ENCODE assay signal across 16 cellular contexts in genomic region chr2:232448473-232448755, GRCh38. TPM values are rescaled to one million over a fixed set of nuclear protein-coding genes. Genes with fewer than 3 reads are reported as not detected.
DNase-seq lines count a peak whose midpoint lies in the region; ATAC-seq and TF ChIP-seq lines count a peak whose summit lies in the region.
"Not testable (repeated sequence)": the region's sequence is repeated elsewhere in the genome, so short reads cannot be mapped to it uniquely, and the experiment has no call there.
"Had no signal": no experiment of that assay in that cellular context is flagged by ENCODE, and none has a peak within 500 bp of the region (broad histone marks: within the 10 kb centered on the region; RNA-seq: fewer than 3 reads in every experiment).

No MANE protein-coding gene starts in this region.

- ATAC-seq in DND-41 (ENCODE audit: insufficient read depth, low read depth): peak; percentile 11; the same call in 1 of the 3 replicates
- not testable (repeated sequence) for ATAC-seq in activated CD8-positive, alpha-beta T cell treated with anti-CD3 and anti-CD28 coated beads for 36 hours; right lobe of liver

- not testable (repeated sequence) for TF ChIP-seq POLR2A in right lobe of liver (IDR thresholded peaks at IDR 0.05)

- not testable (repeated sequence) for TF ChIP-seq EP300 in neural cell (conservative IDR thresholded peaks at IDR 0.05; ENCODE audit: poor library complexity, severe bottlenecking)

- H3K36me3 Mint-ChIP-seq in activated CD8-positive, alpha-beta T cell treated with anti-CD3 and anti-CD28 coated beads for 36 hours (ENCODE audit: low read depth); endodermal cell (ENCODE audit: low read depth): not testable (repeated sequence)

- H3K27ac Mint-ChIP-seq in activated CD8-positive, alpha-beta T cell treated with anti-CD3 and anti-CD28 coated beads for 36 hours; endodermal cell: not testable (repeated sequence)

- 60 to 75% methylated on average over 1 to 4 of the region's 7 CpGs for WGBS in endodermal cell (ENCODE audit: insufficient coverage in 1 of 2, insufficient read length in 1 of 2), 2 experiments
- 100% methylated on average over 1 of the region's 7 CpGs for WGBS in right lobe of liver (ENCODE audit: insufficient coverage, low coverage, low lambda C conversion rate, missing lambda C conversion rate)
- no CpG with 5 or more reads among the region's 7 CpGs for WGBS in neuronal stem cell (ENCODE audit: extremely low coverage in 2 of 2, insufficient read length in 2 of 2, insufficient replicate concordance in 1 of 2), 2 donors

- peaks cover 20% of the 10 kb centered on the region for H3K4me1 Mint-ChIP-seq in activated CD8-positive, alpha-beta T cell treated with anti-CD3 and anti-CD28 coated beads for 36 hours (ENCODE audit: low read depth)
- not testable (repeated sequence) for H3K4me1 Mint-ChIP-seq in endodermal cell

- not testable (repeated sequence) for H3K9ac ChIP-seq in DND-41 (ENCODE audit: low read depth, low read length); endodermal cell (ENCODE audit: extremely low read depth, low read length, poor library complexity, severe bottlenecking); neuronal stem cell (ENCODE audit: low read depth, low read length, poor library complexity)
- H3K9ac ChIP-seq in neural cell (ENCODE audit: low read length): peak overlapping the region; percentile 47

- H3K14ac ChIP-seq in neuronal stem cell (ENCODE audit: low read length): not testable (repeated sequence)

- H2BK15ac ChIP-seq in neuronal stem cell (ENCODE audit: low read length): not testable (repeated sequence)

- not testable (repeated sequence) for H3K27me3 ChIP-seq in DND-41 (ENCODE audit: insufficient read depth, low read length, poor library complexity); endodermal cell (ENCODE audit: control insufficient read depth, insufficient read depth, low read length, poor library complexity, severe bottlenecking); right lobe of liver; neural cell (ENCODE audit: insufficient read depth, low read depth, low read length)
- peaks cover 0 to 39% (median 0%) of the 10 kb centered on the region in 3 experiments for H3K27me3 ChIP-seq in neuronal stem cell (ENCODE audit: control insufficient read depth in 3 of 3, insufficient read depth in 3 of 3, low read depth in 1 of 3, low read length in 3 of 3)

- H3K4me2 ChIP-seq in DND-41 (ENCODE audit: insufficient read depth, low read length); neural cell (ENCODE audit: low read length); neuronal stem cell (ENCODE audit: insufficient read depth, low read length, poor library complexity, severe bottlenecking): not testable (repeated sequence)

- H2AK5ac ChIP-seq in neuronal stem cell (ENCODE audit: low read depth, low read length): peak overlapping the region; percentile 37

- not testable (repeated sequence) for H3F3A ChIP-seq in neural cell (ENCODE audit: insufficient read depth, low read length, poor library complexity, severe bottlenecking)

- H3K4ac ChIP-seq in neuronal stem cell (ENCODE audit: low read length): not testable (repeated sequence)

- not testable (repeated sequence) for H3K79me1 ChIP-seq in neuronal stem cell (ENCODE audit: low read depth, low read length)

- not testable (repeated sequence) for H3K9me3 Mint-ChIP-seq in activated CD8-positive, alpha-beta T cell treated with anti-CD3 and anti-CD28 coated beads for 36 hours; endodermal cell

- DNase-seq in DND-41 (peak; percentile 22), substantia nigra (lab: John Stamatoyannopoulos, UW) (peak in 1 of 49 donors; percentile 29)
- DNase-seq in Jurkat, Clone E6-1 (ENCODE audit: low read depth, low spot score): peak; percentile 54
- DNase-seq in activated CD8-positive, alpha-beta T cell treated with anti-CD3 and anti-CD28 coated beads for 36 hours: peak; percentile 14
- DNase-seq in endodermal cell; right lobe of liver; neuronal stem cell (ENCODE audit: low spot score): not testable (repeated sequence)

- not testable (repeated sequence) for H3K4me3 ChIP-seq in DND-41 (ENCODE audit: low read depth in 1 of 2, low read length in 2 of 2); Jurkat, Clone E6-1 (ENCODE audit: low read length); endodermal cell (ENCODE audit: low read length); right lobe of liver; neural cell (ENCODE audit: low read length); neuronal stem cell (ENCODE audit: low read length in 2 of 2)

- TF ChIP-seq CTCF in DND-41 (IDR thresholded peaks at IDR 0.05; ENCODE audit: borderline replicate concordance, extremely low read depth, low read length, poor library complexity, severe bottlenecking); activated CD8-positive, alpha-beta T cell treated with anti-CD3 and anti-CD28 coated beads for 36 hours (IDR thresholded peaks at IDR 0.05); endodermal cell (conservative IDR thresholded peaks at IDR 0.05); right lobe of liver (IDR thresholded peaks at IDR 0.05); neural cell (IDR thresholded peaks at IDR 0.05; ENCODE audit: poor library complexity, severe bottlenecking): not testable (repeated sequence)

- not testable (repeated sequence) for H3K9me2 ChIP-seq in neural cell (ENCODE audit: insufficient read depth, low read length)

- H3K36me3 ChIP-seq in DND-41 (ENCODE audit: insufficient read depth, low read length); endodermal cell (ENCODE audit: control insufficient read depth, insufficient read depth, low read length); right lobe of liver; neural cell (ENCODE audit: insufficient read depth, low read length); neuronal stem cell (replicated peaks in 1 of 2; ENCODE audit: control insufficient read depth in 2 of 2, insufficient read depth in 2 of 2, low read length in 2 of 2): not testable (repeated sequence)

- not testable (repeated sequence) for H3K27ac ChIP-seq in DND-41 (ENCODE audit: low read length); neuronal stem cell (replicated peaks; ENCODE audit: low read length)
- H3K27ac ChIP-seq in endodermal cell (ENCODE audit: low read depth, low read length): peak overlapping the region; percentile 32
- H3K27ac ChIP-seq in right lobe of liver: peak overlapping the region; percentile 86 to 100 (median 99)
- peak overlapping the region; percentile 73 for H3K27ac ChIP-seq in neural cell (ENCODE audit: low read length)
- peak overlapping the region; percentile 74 for H3K27ac ChIP-seq in substantia nigra (ENCODE audit: low read depth, low read length, poor library complexity, severe bottlenecking)

- not testable (repeated sequence) for H3K4me1 ChIP-seq in DND-41 (ENCODE audit: insufficient read depth, low read length); endodermal cell (ENCODE audit: control insufficient read depth, insufficient read depth, low read length)
- H3K4me1 ChIP-seq in right lobe of liver: peaks cover 0 to 29% (median 12%) of the 10 kb centered on the region in 4 donors
- peaks cover 9 to 13% of the 10 kb centered on the region in 2 donors for H3K4me1 ChIP-seq in neuronal stem cell (ENCODE audit: control insufficient read depth in 2 of 2, insufficient read depth in 1 of 2, low read depth in 1 of 2, low read length in 2 of 2)

- H4K20me1 ChIP-seq in DND-41 (ENCODE audit: insufficient read depth, low read length); neural cell (ENCODE audit: insufficient read depth): not testable (repeated sequence)

- H2BK120ac ChIP-seq in neuronal stem cell (ENCODE audit: low read depth, low read length): not testable (repeated sequence)

- intact Hi-C loops in activated CD8-positive, alpha-beta T cell treated with anti-CD3 and anti-CD28 coated beads for 36 hours (cut with micrococcal nuclease): loop anchor here (5.0 kb wide), 2 partner anchors 74 to 111 kb away; partner anchors contain the start of gene PRSS56
- intact Hi-C loops in right lobe of liver (cut with DNase I): not testable (repeated sequence)

- H2BK12ac ChIP-seq in neuronal stem cell (ENCODE audit: low read length): not testable (repeated sequence)

- not testable (repeated sequence) for H3K18ac ChIP-seq in neuronal stem cell (ENCODE audit: low read length)

- H4K8ac ChIP-seq in neuronal stem cell (ENCODE audit: low read depth, low read length): not testable (repeated sequence)

- CTCF ChIA-PET in activated CD8-positive, alpha-beta T cell treated with anti-CD3 and anti-CD28 coated beads for 36 hours (lab: Charles Lee): interaction anchor here (3.0 kb wide), 1 partner anchor 76 kb away, joined by 14 read pairs; no protein-coding TSS in a partner anchor

- H2AFZ ChIP-seq in DND-41 (ENCODE audit: low read depth, low read length): not testable (repeated sequence)
- H2AFZ ChIP-seq in neural cell (ENCODE audit: low read depth, low read length) (peak overlapping the region; percentile 12), neuronal stem cell (ENCODE audit: low read length) (peak overlapping the region; percentile 85)

- POLR2A ChIA-PET in activated CD8-positive, alpha-beta T cell treated with anti-CD3 and anti-CD28 coated beads for 36 hours (lab: Charles Lee): interaction anchor here (0.6 kb wide), 1 partner anchor 836 kb away, joined by 3 read pairs; no protein-coding TSS in a partner anchor

- H3K23ac ChIP-seq in neuronal stem cell (ENCODE audit: low read depth, low read length, poor library complexity): not testable (repeated sequence)

- H4K91ac ChIP-seq in neuronal stem cell (ENCODE audit: low read depth, low read length, poor library complexity): not testable (repeated sequence)

- H2BK5ac ChIP-seq in neuronal stem cell (ENCODE audit: low read length): not testable (repeated sequence)

- H3K9me3 ChIP-seq in DND-41 (ENCODE audit: insufficient read depth, low read length, severe bottlenecking); endodermal cell (ENCODE audit: control insufficient read depth, low read length); right lobe of liver; neural cell (ENCODE audit: low read length); neuronal stem cell (replicated peaks in 1 of 2; ENCODE audit: control insufficient read depth in 2 of 2, insufficient read depth in 1 of 2, low read depth in 1 of 2, low read length in 2 of 2): not testable (repeated sequence)

- not testable (repeated sequence) for H3K27me3 Mint-ChIP-seq in activated CD8-positive, alpha-beta T cell treated with anti-CD3 and anti-CD28 coated beads for 36 hours; endodermal cell (ENCODE audit: insufficient read depth)

- TF ChIP-seq RAD21 in neural cell (conservative IDR thresholded peaks at IDR 0.05): not testable (repeated sequence)

- not testable (repeated sequence) for H3K79me2 ChIP-seq in DND-41 (ENCODE audit: insufficient read depth, low read length); neural cell (replicated peaks; ENCODE audit: insufficient read depth, low read length)

- not testable (repeated sequence) for H3K4me3 Mint-ChIP-seq in activated CD8-positive, alpha-beta T cell treated with anti-CD3 and anti-CD28 coated beads for 36 hours; endodermal cell

RNA-seq across cellular contexts. Expression of gene ALPI, which starts 7.5 kb away (rescaled TPM):
- not detected for polyA plus RNA-seq in Jurkat, Clone E6-1 (2012; ENCODE audit: insufficient read depth, insufficient read length)
- total RNA-seq in activated CD8-positive, alpha-beta T cell treated with anti-CD3 and anti-CD28 coated beads for 36 hours: not detected
- total RNA-seq in endodermal cell (not detected), right lobe of liver (under 1 TPM in 2 of 6 experiments, not detected in 4; 0.19 to 0.25 TPM)
- polyA plus RNA-seq in endodermal cell (2013, experiment 1 of 2): not detected
- polyA plus RNA-seq in endodermal cell (2013, experiment 2 of 2): not detected
- polyA plus RNA-seq in neural cell: not detected in 2 replicates
- not detected in 2 replicates for polyA minus RNA-seq in neural cell
- not detected for polyA plus RNA-seq in neuronal stem cell (2013, experiment 1 of 2)
- not detected for polyA plus RNA-seq in neuronal stem cell (2013, experiment 2 of 2)
- total RNA-seq: A673; Calu3; CD4-positive, alpha-beta memory T cell; G401; GM12878; HT-29 had no signal
- polyA plus RNA-seq: AG04450; CD14-positive monocyte; CD4-positive, alpha-beta memory T cell; GM12878 had no signal

RNA-seq across cellular contexts. Expression of gene ECEL1, which starts 39.2 kb away (rescaled TPM):
- 0.73 TPM for polyA plus RNA-seq in Jurkat, Clone E6-1 (2012; ENCODE audit: insufficient read depth, insufficient read length)
- total RNA-seq in activated CD8-positive, alpha-beta T cell treated with anti-CD3 and anti-CD28 coated beads for 36 hours: under 1 TPM; 0.56 to 0.72 TPM
- total RNA-seq in endodermal cell (1 to 10 TPM; 1.6 to 4.6 TPM), right lobe of liver (1 to 10 TPM in 1 of 6 experiments, under 1 TPM in 3, not detected in 2; 0.22 to 1.3 (median 0.83) TPM)
- polyA plus RNA-seq in endodermal cell (2013, experiment 1 of 2): 16.1 TPM
- 12.0 TPM for polyA plus RNA-seq in endodermal cell (2013, experiment 2 of 2)
- 60.9 and 75.6 TPM in 2 replicates for polyA plus RNA-seq in neural cell
- 43.1 and 46.3 TPM in 2 replicates for polyA minus RNA-seq in neural cell
- polyA plus RNA-seq in neuronal stem cell (2013, experiment 1 of 2): 8.2 TPM
- 7.9 TPM for polyA plus RNA-seq in neuronal stem cell (2013, experiment 2 of 2)
- total RNA-seq: Calu3; CD4-positive, alpha-beta memory T cell; GM12878; HT-29 had no signal
- polyA plus RNA-seq: AG04450; CD14-positive monocyte; CD4-positive, alpha-beta memory T cell; GM12878 had no signal

RNA-seq across cellular contexts. Expression of gene ALPG, which starts 41.8 kb away (rescaled TPM):
- polyA plus RNA-seq in Jurkat, Clone E6-1 (2012; ENCODE audit: insufficient read depth, insufficient read length): not detected
- total RNA-seq in activated CD8-positive, alpha-beta T cell treated with anti-CD3 and anti-CD28 coated beads for 36 hours: not detected
- not detected for total RNA-seq in endodermal cell
- 0.11 TPM for polyA plus RNA-seq in endodermal cell (2013, experiment 1 of 2)
- not detected for polyA plus RNA-seq in endodermal cell (2013, experiment 2 of 2)
- total RNA-seq in right lobe of liver: not detected
- not detected in 2 replicates for polyA plus RNA-seq in neural cell
- polyA minus RNA-seq in neural cell: not detected in 2 replicates
- polyA plus RNA-seq in neuronal stem cell (2013, experiment 1 of 2): not detected
- polyA plus RNA-seq in neuronal stem cell (2013, experiment 2 of 2): not detected
- total RNA-seq: A673; Calu3; CD4-positive, alpha-beta memory T cell; GM12878; HT-29 had no signal
- polyA plus RNA-seq: AG04450; CD14-positive monocyte; CD4-positive, alpha-beta memory T cell; GM12878 had no signal
